9 cellular contexts compared by ENCODE assay signal in genomic region chr22:28009272-28009827, GRCh38.
A peak's percentile ranks its signal among the peaks of the same experiment; 100 is the strongest.
DNase-seq lines count a peak whose midpoint lies in the region; ATAC-seq and TF ChIP-seq lines count a peak whose summit lies in the region.
"Had no signal": no experiment of that assay in that cellular context is flagged by ENCODE, and none has a peak within 500 bp of the region (broad histone marks: within the 10 kb centered on the region; RNA-seq: fewer than 3 reads in every experiment).

No MANE protein-coding gene starts in this region.

- peaks cover 8% of the 10 kb centered on the region for H3K36me3 Mint-ChIP-seq in neural progenitor cell

- peaks cover 10% of the 10 kb centered on the region; the same call in 1 of the 2 replicates for H3F3A ChIP-seq in PC-9 (ENCODE audit: insufficient read depth, low read depth)
- H3F3A ChIP-seq in neural progenitor cell (ENCODE audit: low read depth), result peaks cover 8% of the 10 kb centered on the region

- H3K9me3 Mint-ChIP-seq in neural progenitor cell, result no peaks in the 10 kb centered on the region
- H3K9me3 Mint-ChIP-seq: T-helper 1 cell treated with Interleukin-12 subunit alpha and Interleukin-12 subunit beta and Interleukin-4 antibody, amounts not matched to agents 30 μg/mL and 1 μg/mL, for 36 hours had no signal

- POLR2A ChIA-PET in PC-9 (lab: Charles Lee; ENCODE audit: unreplicated experiment), result no interaction called here

- no peaks in the 10 kb centered on the region for H3K9me2 ChIP-seq in PC-9 (ENCODE audit: insufficient read depth)

- H3K27ac ChIP-seq in PC-9 (no peak overlapping the region), neural progenitor cell (no peak overlapping the region)

- peak; percentile 93 for DNase-seq in D341Med (ENCODE audit: low spot score)
- DNase-seq in HS-27A (ENCODE audit: low read depth), result peak; percentile 47
- DNase-seq in PC-9, result peak; percentile 68 to 72
- peak; percentile 47 for DNase-seq in activated T-helper 1 cell treated with Interleukin-2 at 50 U/mL for 16 hours (ENCODE audit: low read depth)
- peak; percentile 86 for DNase-seq in fibroblast of the aortic adventitia (ENCODE audit: low read depth)
- peak; percentile 87 for DNase-seq in neural progenitor cell (ENCODE audit: low spot score)
- DNase-seq in stimulated activated naive CD8-positive, alpha-beta T cell treated with anti-CD3 and anti-CD28 coated beads, Interleukin-15, Interleukin-2, amounts not matched to agents 100 U/mL and 50 U/mL, for 24 hours, result peak; percentile 83

- H3K4me3 ChIP-seq in PC-9, result no peak overlapping the region
- H3K4me3 ChIP-seq in fibroblast of the aortic adventitia (ENCODE audit: low read depth, low read length), result no peak overlapping the region
- no peak overlapping the region for H3K4me3 ChIP-seq in neural progenitor cell

- TF ChIP-seq CTCF in PC-9 (conservative IDR thresholded peaks at IDR 0.05) (peak; percentile 91), fibroblast of the aortic adventitia (IDR thresholded peaks at IDR 0.05; ENCODE audit: insufficient read depth, low read length) (peak; percentile 95), neural progenitor cell (IDR thresholded peaks at IDR 0.05) (peak; percentile 96)

- intact Hi-C loops in PC-9 (cut with micrococcal nuclease; ENCODE audit: unreplicated experiment), result loop anchor here (1.0 to 5.0 kb wide), 4 partner anchors 123 to 1332 kb away; no protein-coding TSS in a partner anchor

- CTCF ChIA-PET in PC-9 (lab: Charles Lee), result no interaction called here

- H3K9me3 ChIP-seq in PC-9 (ENCODE audit: insufficient read depth, low read depth) (no peaks in the 10 kb centered on the region), neural progenitor cell (ENCODE audit: low read depth) (no peaks in the 10 kb centered on the region)

- H4K20me1 ChIP-seq in PC-9 (ENCODE audit: insufficient read depth), result no peaks in the 10 kb centered on the region
- no peaks in the 10 kb centered on the region for H4K20me1 ChIP-seq in neural progenitor cell (ENCODE audit: low read depth)

- H3K4me3 Mint-ChIP-seq in neural progenitor cell, result no peak overlapping the region
- H3K4me3 Mint-ChIP-seq: T-helper 1 cell treated with Interleukin-12 subunit alpha and Interleukin-12 subunit beta and Interleukin-4 antibody, amounts not matched to agents 30 μg/mL and 1 μg/mL, for 36 hours had no signal

- no TSS peak for BruUV-seq in PC-9 (replicated peaks; lab: Mats Ljungman, UMichigan)

- H3K27ac Mint-ChIP-seq in neural progenitor cell, result no peak overlapping the region
- H3K27ac Mint-ChIP-seq: T-helper 1 cell treated with Interleukin-12 subunit alpha and Interleukin-12 subunit beta and Interleukin-4 antibody, amounts not matched to agents 30 μg/mL and 1 μg/mL, for 36 hours had no signal

- H3K36me3 ChIP-seq in PC-9 (ENCODE audit: low read depth) (no peaks in the 10 kb centered on the region), neural progenitor cell (no peaks in the 10 kb centered on the region)

- H3K27me3 ChIP-seq in PC-9 (ENCODE audit: insufficient read depth, low read depth) (no peaks in the 10 kb centered on the region), neural progenitor cell (no peaks in the 10 kb centered on the region)

- peak; percentile 73 for ATAC-seq in stimulated activated naive CD8-positive, alpha-beta T cell treated with anti-CD3 and anti-CD28 coated beads, Interleukin-15, Interleukin-2, amounts not matched to agents 100 U/mL and 50 U/mL, for 24 hours
- no peak for ATAC-seq in GM18498 (IDR thresholded peaks at IDR 0.05; ENCODE audit: unreplicated experiment)

- peaks cover 29% of the 10 kb centered on the region for H3K4me1 Mint-ChIP-seq in neural progenitor cell

- H3K27me3 Mint-ChIP-seq in neural progenitor cell (ENCODE audit: insufficient read depth, low read depth), result peaks cover 10% of the 10 kb centered on the region

- no peak overlapping the region for H2AFZ ChIP-seq in PC-9
- H2AFZ ChIP-seq in neural progenitor cell (replicated peaks), result no peak overlapping the region

- no peaks in the 10 kb centered on the region for H3K79me2 ChIP-seq in PC-9 (ENCODE audit: low read depth)
- H3K79me2 ChIP-seq in neural progenitor cell (ENCODE audit: low read depth), result no peaks in the 10 kb centered on the region

- no peak overlapping the region for H3K4me2 ChIP-seq in PC-9
- no peak overlapping the region for H3K4me2 ChIP-seq in neural progenitor cell

- H3K9ac ChIP-seq in neural progenitor cell, result no peak overlapping the region

- peaks cover 11% of the 10 kb centered on the region for H3K4me1 ChIP-seq in PC-9 (replicated peaks; ENCODE audit: insufficient read depth)
- H3K4me1 ChIP-seq in neural progenitor cell, result peaks cover 17% of the 10 kb centered on the region
